Comparison of ENCODE assay signal across 17 cellular contexts in the genomic region with DNA sequence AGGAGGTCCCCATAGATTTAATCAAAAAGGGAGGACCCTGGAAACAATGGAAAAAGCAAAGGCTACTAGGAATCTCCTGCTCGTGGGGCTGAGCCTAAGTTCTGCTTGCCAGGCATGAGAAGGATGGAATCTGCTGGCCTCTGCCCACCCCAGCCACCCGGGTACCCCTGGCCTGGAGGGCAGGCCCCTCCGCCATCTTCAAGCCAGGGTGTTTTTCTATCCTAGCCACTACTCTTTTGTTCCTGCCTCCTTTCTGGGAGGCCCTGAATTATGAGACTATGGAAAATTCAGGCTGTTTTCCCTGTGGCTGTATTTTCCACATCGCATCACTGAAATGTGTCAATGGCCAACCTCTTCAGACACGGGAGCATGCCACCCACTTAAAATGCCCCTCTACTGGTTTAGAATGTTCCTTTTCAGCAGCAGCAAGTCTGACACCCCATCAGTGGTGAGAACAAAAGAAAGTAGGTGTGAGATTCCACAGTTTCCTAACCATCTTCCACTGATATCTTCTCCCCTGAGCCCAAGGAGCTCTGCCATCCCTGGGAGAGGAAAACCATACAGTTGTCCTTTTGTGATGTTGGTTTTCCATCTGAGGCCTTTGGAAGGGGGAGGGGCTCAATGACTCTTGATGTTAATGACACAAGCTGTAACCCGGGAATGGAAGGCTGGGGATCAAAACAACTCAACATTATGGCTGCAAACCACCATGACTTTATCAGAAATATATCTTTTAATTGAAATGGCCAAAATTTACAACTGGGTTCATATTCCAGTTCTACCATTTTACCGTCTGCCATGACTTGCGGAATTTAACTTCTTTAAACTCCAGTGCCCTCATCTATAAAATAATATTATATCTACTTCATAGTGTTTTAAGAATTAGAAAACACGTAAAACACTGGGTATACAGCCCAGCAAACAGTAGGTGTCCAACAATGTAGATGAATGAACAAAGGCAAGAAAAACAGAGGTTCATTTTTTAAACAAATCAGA. TPM values are rescaled to one million over a fixed set of nuclear protein-coding genes. Genes with fewer than 3 reads are reported as not detected.
DNase-seq lines count a peak whose midpoint lies in the region; ATAC-seq and TF ChIP-seq lines count a peak whose summit lies in the region.
"Had no signal": no experiment of that assay in that cellular context is flagged by ENCODE, and none has a peak within 500 bp of the region (broad histone marks: within the 10 kb centered on the region; RNA-seq: fewer than 3 reads in every experiment).

No MANE protein-coding gene starts in this region.

- no peak for ATAC-seq in GM23338
- peak in 3 of 8 donors; percentile 7 to 54 (median 23) for ATAC-seq in heart right ventricle
- no peak for ATAC-seq in activated CD4-positive, CD25-positive, alpha-beta regulatory T cell treated with anti-CD3 and anti-CD28 coated beads, Interleukin-2, amount 50 U/mL, for 24 hours
- ATAC-seq in esophagus mucosa: no peak
- ATAC-seq: stimulated activated naive B cell treated with anti-CD40 and anti-IgM and Interleukin-4, amounts not matched to agents 10 μg/mL and 1 μg/mL and 100 μg/mL, for 72 hours had no signal

- no peaks in the 10 kb centered on the region for H4K20me1 ChIP-seq in GM23338 (replicated peaks; ENCODE audit: insufficient read depth)

- no peak overlapping the region for H3K4me3 ChIP-seq in GM23338
- H3K4me3 ChIP-seq in adipocyte (ENCODE audit: low read length): no peak overlapping the region
- H3K4me3 ChIP-seq in heart right ventricle: no peak overlapping the region
- no peak overlapping the region for H3K4me3 ChIP-seq in thyroid gland (replicated peaks in 1 of 3)

- no peaks in the 10 kb centered on the region for H3K79me2 ChIP-seq in GM23338 (replicated peaks; ENCODE audit: insufficient read depth)

- H3F3A ChIP-seq in GM23338 (replicated peaks; ENCODE audit: low read depth): no peaks in the 10 kb centered on the region

- whole genome bisulfite sequencing in heart right ventricle, 2 donors: 65 to 69% methylated on average over 9 of the region's 9 CpGs
- 80 to 84% methylated on average over 9 of the region's 9 CpGs for WGBS in thyroid gland, 2 donors

- H3K9me3 Mint-ChIP-seq in GM23338 (no peaks in the 10 kb centered on the region; the same call in 2 of the 3 replicates), osteocyte (ENCODE audit: unreplicated experiment) (no peaks in the 10 kb centered on the region)
- H3K9me3 Mint-ChIP-seq: activated naive CD4-positive, alpha-beta T cell treated with anti-CD3 and anti-CD28 coated beads, Interleukin-2, amount 50 U/mL, for 24 hours; CD4-positive, alpha-beta T cell; stimulated activated naive B cell treated with anti-CD40 and anti-IgM and Interleukin-4, amounts not matched to agents 10 μg/mL and 1 μg/mL and 100 μg/mL, for 72 hours had no signal

- no peaks in the 10 kb centered on the region for H3K9me3 ChIP-seq in adipocyte (ENCODE audit: control insufficient read depth, low read length)
- no peaks in the 10 kb centered on the region for H3K9me3 ChIP-seq in heart right ventricle
- H3K9me3 ChIP-seq in thyroid gland: no peaks in the 10 kb centered on the region

- no peak overlapping the region for H2AFZ ChIP-seq in GM23338

- H3K27ac Mint-ChIP-seq in GM23338 (peak overlapping the region; percentile 80; the same call in 1 of the 2 replicates), osteocyte (ENCODE audit: unreplicated experiment) (peak overlapping the region; percentile 96)
- H3K27ac Mint-ChIP-seq: activated naive CD4-positive, alpha-beta T cell treated with anti-CD3 and anti-CD28 coated beads, Interleukin-2, amount 50 U/mL, for 24 hours; CD4-positive, alpha-beta T cell; stimulated activated naive B cell treated with anti-CD40 and anti-IgM and Interleukin-4, amounts not matched to agents 10 μg/mL and 1 μg/mL and 100 μg/mL, for 72 hours had no signal

- TF ChIP-seq POLR2A in thyroid gland (IDR thresholded peaks at IDR 0.05): no peak

- DNase-seq in GM23338 (ENCODE audit: low spot score): peak; percentile 30
- DNase-seq in adipocyte (ENCODE audit: low read depth): no peak
- no peak for DNase-seq in heart right ventricle
- DNase-seq in osteocyte (ENCODE audit: extremely low spot score, unreplicated experiment): no peak
- DNase-seq in thyroid gland: no peak
- no peak for DNase-seq in GOT3 (lab: John Stamatoyannopoulos, UW)
- DNase-seq: activated CD4-positive, alpha-beta T cell treated with anti-CD3 and anti-CD28 coated beads, Interleukin-2, amount 50 U/mL, for 4 hours; activated T-cell treated with anti-CD3 and anti-CD28 coated beads, Interleukin-2, amount 50 U/mL, for 1 hour; CD4-positive, alpha-beta T cell; effector CD8-positive, alpha-beta T cell; NCI-H1694 treated with DMSO at 0.1 percent for 48 hours; RPMI8226; stimulated activated naive B cell treated with anti-CD40 and anti-IgM and Interleukin-4, amounts not matched to agents 10 μg/mL and 1 μg/mL and 100 μg/mL, for 72 hours had no signal

- H3K9ac ChIP-seq in adipocyte (ENCODE audit: low read length): peak overlapping the region; percentile 32

- peaks cover 17% of the 10 kb centered on the region; the same call in 2 of the 3 replicates for H3K36me3 Mint-ChIP-seq in GM23338 (ENCODE audit: low read depth)
- peaks cover 8% of the 10 kb centered on the region for H3K36me3 Mint-ChIP-seq in osteocyte (ENCODE audit: unreplicated experiment)
- H3K36me3 Mint-ChIP-seq: stimulated activated naive B cell treated with anti-CD40 and anti-IgM and Interleukin-4, amounts not matched to agents 10 μg/mL and 1 μg/mL and 100 μg/mL, for 72 hours had no signal

- peaks cover 10% of the 10 kb centered on the region; the same call in 1 of the 2 replicates for H3K4me1 ChIP-seq in GM23338 (ENCODE audit: insufficient read depth)
- H3K4me1 ChIP-seq in adipocyte (ENCODE audit: control insufficient read depth, insufficient read depth, low read length): peaks cover 48% of the 10 kb centered on the region
- peaks cover 37 to 97% (median 72%) of the 10 kb centered on the region in 9 donors for H3K4me1 ChIP-seq in heart right ventricle
- H3K4me1 ChIP-seq in thyroid gland: peaks cover 5% of the 10 kb centered on the region in 2 donors

- H3K4me3 Mint-ChIP-seq in GM23338: no peak overlapping the region
- H3K4me3 Mint-ChIP-seq in osteocyte (ENCODE audit: unreplicated experiment): no peak overlapping the region
- H3K4me3 Mint-ChIP-seq: activated naive CD4-positive, alpha-beta T cell treated with anti-CD3 and anti-CD28 coated beads, Interleukin-2, amount 50 U/mL, for 24 hours; CD4-positive, alpha-beta T cell; stimulated activated naive B cell treated with anti-CD40 and anti-IgM and Interleukin-4, amounts not matched to agents 10 μg/mL and 1 μg/mL and 100 μg/mL, for 72 hours had no signal

- intact Hi-C loops in heart right ventricle (cut with DNase I) (no loop called here), thyroid gland (cut with DNase I) (no loop called here)

- no peak for TF ChIP-seq CTCF in GM23338 (conservative IDR thresholded peaks at IDR 0.05; ENCODE audit: low read depth in 2 of 2)
- TF ChIP-seq CTCF in heart right ventricle (IDR thresholded peaks at IDR 0.05): no peak
- no peak for TF ChIP-seq CTCF in osteocyte (IDR thresholded peaks at IDR 0.05)
- no peak for TF ChIP-seq CTCF in thyroid gland (IDR thresholded peaks at IDR 0.05)

- H3K9me2 ChIP-seq in GM23338 (ENCODE audit: insufficient read depth): no peaks in the 10 kb centered on the region

- no peak overlapping the region for H3K4me2 ChIP-seq in GM23338

- H3K27ac ChIP-seq in GM23338 (ENCODE audit: low read depth) (no peak overlapping the region), heart right ventricle (peak overlapping the region; percentile 51 to 92 (median 69)), thyroid gland (no peak overlapping the region)

- H3K36me3 ChIP-seq in GM23338 (ENCODE audit: insufficient read depth): no peaks in the 10 kb centered on the region
- no peaks in the 10 kb centered on the region for H3K36me3 ChIP-seq in adipocyte (ENCODE audit: control insufficient read depth, insufficient read depth, low read length, severe bottlenecking)
- H3K36me3 ChIP-seq in heart right ventricle: peaks cover 0 to 2% (median 0%) of the 10 kb centered on the region in 9 donors
- H3K36me3 ChIP-seq in thyroid gland: no peaks in the 10 kb centered on the region

- peaks cover 1% of the 10 kb centered on the region for H3K27me3 Mint-ChIP-seq in GM23338 (ENCODE audit: insufficient read depth, low read depth, poor library complexity)
- H3K27me3 Mint-ChIP-seq in osteocyte (ENCODE audit: unreplicated experiment): no peaks in the 10 kb centered on the region
- H3K27me3 Mint-ChIP-seq: activated naive CD4-positive, alpha-beta T cell treated with anti-CD3 and anti-CD28 coated beads, Interleukin-2, amount 50 U/mL, for 24 hours; CD4-positive, alpha-beta T cell had no signal

- H3K4me1 Mint-ChIP-seq in GM23338: peaks cover 16% of the 10 kb centered on the region; the same call in 2 of the 3 replicates
- peaks cover 93% of the 10 kb centered on the region for H3K4me1 Mint-ChIP-seq in osteocyte (ENCODE audit: unreplicated experiment)
- H3K4me1 Mint-ChIP-seq: activated naive CD4-positive, alpha-beta T cell treated with anti-CD3 and anti-CD28 coated beads, Interleukin-2, amount 50 U/mL, for 24 hours; stimulated activated naive B cell treated with anti-CD40 and anti-IgM and Interleukin-4, amounts not matched to agents 10 μg/mL and 1 μg/mL and 100 μg/mL, for 72 hours had no signal

- H3K27me3 ChIP-seq in GM23338 (ENCODE audit: insufficient read depth) (no peaks in the 10 kb centered on the region), adipocyte (replicated peaks; ENCODE audit: control insufficient read depth, insufficient read depth, low read length) (no peaks in the 10 kb centered on the region), heart right ventricle (no peaks in the 10 kb centered on the region), thyroid gland (no peaks in the 10 kb centered on the region)

TF ChIP-seq in GM23338, 12 proteins besides CTCF, POLR2A, EP300 and RAD21 (continues in another document):
- no peak for TF ChIP-seq STAT1 (IDR thresholded peaks at IDR 0.05; ENCODE audit: unreplicated experiment)
- TF ChIP-seq EZH2 (IDR thresholded peaks at IDR 0.05; ENCODE audit: low read depth, unreplicated experiment): no peak
- TF ChIP-seq CREB1 (CRISPR knock-in tag; IDR thresholded peaks at IDR 0.05; ENCODE audit: low read depth): no peak

RNA-seq across cellular contexts. Expression of gene DKK3, which starts 22.2 kb away (rescaled TPM):
- total RNA-seq in GM23338 (2014; rRNA removed; shearing (Covaris generic)): 31.1 and 42.2 TPM in 2 replicates
- polyA plus RNA-seq in GM23338 (2016; fragmentation: Nextera tagmentation; extraction: Ambion mirVana): 14.8 and 16.8 TPM in 2 replicates
- 1,000 to 10,000 TPM in 1 of 10 donors, 100 to 1,000 TPM in 9; 314 to 1,034 (median 652) TPM for total RNA-seq in heart right ventricle
- 100 to 1,000 TPM; 113 to 254 TPM for polyA plus RNA-seq in heart right ventricle
- total RNA-seq in osteocyte: 548 and 587 TPM in 2 replicates
- total RNA-seq in thyroid gland: 10 to 100 TPM; 15.1 to 72.0 (median 27.3) TPM
- 21.2 TPM for total RNA-seq in esophagus mucosa
- total RNA-seq: T-helper 1 cell treated with Interleukin-12 subunit alpha and Interleukin-12 subunit beta and Interleukin-4 antibody, amounts not matched to agents 30 ng/mL and 1 ng/mL, for 36 hours had no signal

Comparison
In these comparisons a context has a peak if more than half of its experiments do, and no peak if none do; other contexts are left out.
1. H3K27ac ChIP-seq: peak in heart right ventricle (10 of 10); none in GM23338 (single experiment) and thyroid gland (0 of 3).